In genomic region chr5:157116483-157116954, GRCh38 we compare ENCODE assay signal across 10 cellular contexts. TPM values are rescaled to one million over a fixed set of nuclear protein-coding genes. Genes with fewer than 3 reads are reported as not detected.
DNase-seq lines count a peak whose midpoint lies in the region; ATAC-seq, FAIRE-seq and TF ChIP-seq lines count a peak whose summit lies in the region.
"Had no signal": no experiment of that assay in that cellular context is flagged by ENCODE, and none has a peak within 500 bp of the region (broad histone marks: within the 10 kb centered on the region; RNA-seq: fewer than 3 reads in every experiment).

No MANE protein-coding gene starts in this region.

- intact Hi-C loops in kidney (cut with DNase I): no loop called here

- H3K4me3 ChIP-seq in kidney (ENCODE audit: low read length in 2 of 2) (no peak overlapping the region), Peyer's patch (no peak overlapping the region)
- H3K4me3 ChIP-seq: smooth muscle cell had no signal

- TF ChIP-seq CTCF in GM13977 (IDR thresholded peaks at IDR 0.05; ENCODE audit: extremely low read depth, insufficient read depth, missing control alignments): no peak
- TF ChIP-seq CTCF in kidney (IDR thresholded peaks at IDR 0.05; ENCODE audit: borderline replicate concordance, extremely low read depth, insufficient read depth): no peak
- no peak for TF ChIP-seq CTCF in Peyer's patch (IDR thresholded peaks at IDR 0.05)

- DNase-seq in GM13977 (ENCODE audit: low spot score) (peak; percentile 59), NCI-H774 (lab: John Stamatoyannopoulos, UW) (no peak), kidney (no peak), Peyer's patch (no peak)
- DNase-seq in activated T-cell treated with anti-CD3 and anti-CD28 coated beads, Interleukin-2, amount 50 U/mL, for 72 hours: peak; percentile 39 to 59
- DNase-seq: IMR-90, NCI-H226 had no signal

- H3K9me3 Mint-ChIP-seq in activated T-cell treated with anti-CD3 and anti-CD28 coated beads, Interleukin-2, amount 50 U/mL, for 72 hours: peaks cover 2 to 6% of the 10 kb centered on the region in 2 donors

- H3K36me3 ChIP-seq in kidney (ENCODE audit: control insufficient read depth in 1 of 2, insufficient read depth in 2 of 2, low read length in 2 of 2) (no peaks in the 10 kb centered on the region), Peyer's patch (no peaks in the 10 kb centered on the region)

- peak; percentile 80 for ATAC-seq in GM19035 (IDR thresholded peaks at IDR 0.05; ENCODE audit: unreplicated experiment)
- ATAC-seq in HG02981 (IDR thresholded peaks at IDR 0.05; ENCODE audit: unreplicated experiment): peak; percentile 49
- peak; percentile 89 for ATAC-seq in activated T-cell treated with anti-CD3 and anti-CD28 coated beads, Interleukin-2, amount 50 U/mL, for 72 hours (replicated peaks in 1 of 2)

- no peak overlapping the region for H3K9ac ChIP-seq in kidney (ENCODE audit: low read length in 2 of 2)

- TF ChIP-seq POLR2A in Peyer's patch (IDR thresholded peaks at IDR 0.05): no peak

- no peak for FAIRE-seq in kidney (lab: Jason Lieb, UNC)

- H3K36me3 Mint-ChIP-seq in activated T-cell treated with anti-CD3 and anti-CD28 coated beads, Interleukin-2, amount 50 U/mL, for 72 hours (ENCODE audit: insufficient read depth in 2 of 2): peaks cover 5 to 8% of the 10 kb centered on the region in 2 donors

- no peak overlapping the region for H3K27ac ChIP-seq in kidney (ENCODE audit: low read depth in 2 of 2, low read length in 2 of 2)
- H3K27ac ChIP-seq in Peyer's patch: no peak overlapping the region

- no peaks in the 10 kb centered on the region for H3K27me3 Mint-ChIP-seq in activated T-cell treated with anti-CD3 and anti-CD28 coated beads, Interleukin-2, amount 50 U/mL, for 72 hours (ENCODE audit: low read depth)

- in situ Hi-C loops in GM13977 (cut with MboI; ENCODE audit: low pct_unique_long_range_greater_than_20kb, low sequenced_read_pairs, unreplicated experiment): no loop called here

- peak overlapping the region; percentile 54 to 63 for H3K4me3 Mint-ChIP-seq in activated T-cell treated with anti-CD3 and anti-CD28 coated beads, Interleukin-2, amount 50 U/mL, for 72 hours

- no peaks in the 10 kb centered on the region for H3K27me3 ChIP-seq in Peyer's patch

- H3K27ac Mint-ChIP-seq in activated T-cell treated with anti-CD3 and anti-CD28 coated beads, Interleukin-2, amount 50 U/mL, for 72 hours: peak overlapping the region; percentile 34

- H3K9me3 ChIP-seq in kidney (ENCODE audit: control insufficient read depth in 1 of 2, low read length in 2 of 2) (peaks cover 0 to 3% of the 10 kb centered on the region in 2 donors), Peyer's patch (peaks cover 0 to 5% (median 0%) of the 10 kb centered on the region in 4 donors)

- H3K4me1 Mint-ChIP-seq in activated T-cell treated with anti-CD3 and anti-CD28 coated beads, Interleukin-2, amount 50 U/mL, for 72 hours (ENCODE audit: low read depth): peaks cover 46% of the 10 kb centered on the region

- H3K4me1 ChIP-seq in kidney (ENCODE audit: control insufficient read depth in 1 of 2, insufficient read depth in 1 of 2, low read depth in 1 of 2, low read length in 2 of 2): no peaks in the 10 kb centered on the region
- no peaks in the 10 kb centered on the region for H3K4me1 ChIP-seq in Peyer's patch

RNA-seq across cellular contexts. Expression of gene HAVCR2, which starts 7.7 kb away (rescaled TPM):
- 10 to 100 TPM; 19.7 to 30.2 TPM for total RNA-seq in activated T-cell treated with anti-CD3 and anti-CD28 coated beads, Interleukin-2, amount 50 U/mL, for 72 hours
- total RNA-seq in kidney: 14.6 TPM
- polyA plus RNA-seq in kidney (ENCODE audit: insufficient read depth, low read depth, low replicate concordance): 17.5 TPM
- total RNA-seq in Peyer's patch: 1 to 10 TPM in 2 of 4 donors, under 1 TPM in 2; 0.38 to 9.9 (median 3.8) TPM

RNA-seq across cellular contexts. Expression of gene MED7, which starts 26.1 kb away (rescaled TPM):
- total RNA-seq in activated T-cell treated with anti-CD3 and anti-CD28 coated beads, Interleukin-2, amount 50 U/mL, for 72 hours: 10 to 100 TPM; 12.7 to 16.7 TPM
- total RNA-seq in kidney (18.2 TPM), Peyer's patch (10 to 100 TPM in 1 of 4 donors, 1 to 10 TPM in 3; 6.7 to 12.4 (median 7.3) TPM)
- polyA plus RNA-seq in kidney (ENCODE audit: insufficient read depth, low read depth, low replicate concordance): 28.6 TPM

RNA-seq across cellular contexts. Expression of gene GARIN3, which starts 49.5 kb away (rescaled TPM):
- under 1 TPM; 0.22 to 0.39 TPM for total RNA-seq in activated T-cell treated with anti-CD3 and anti-CD28 coated beads, Interleukin-2, amount 50 U/mL, for 72 hours
- not detected for total RNA-seq in kidney
- polyA plus RNA-seq in kidney (ENCODE audit: insufficient read depth, low read depth, low replicate concordance): not detected
- total RNA-seq in Peyer's patch: not detected
- total RNA-seq: IMR-90, smooth muscle cell had no signal
- polyA plus RNA-seq: IMR-90, smooth muscle cell had no signal

RNA-seq across cellular contexts. Expression of gene HAVCR1, which starts 57.6 kb away (rescaled TPM):
- 1 to 10 TPM; 2.6 to 2.7 TPM for total RNA-seq in activated T-cell treated with anti-CD3 and anti-CD28 coated beads, Interleukin-2, amount 50 U/mL, for 72 hours
- 114 TPM for total RNA-seq in kidney
- polyA plus RNA-seq in kidney (ENCODE audit: insufficient read depth, low read depth, low replicate concordance): 0.65 TPM
- not detected for total RNA-seq in Peyer's patch
- total RNA-seq: IMR-90, smooth muscle cell had no signal
- polyA plus RNA-seq: IMR-90, smooth muscle cell had no signal

Comparison
In these comparisons a context has a peak if more than half of its experiments do, and no peak if none do; other contexts are left out.
1. DNase-seq: peak in GM13977 (single experiment) and activated T-cell treated with anti-CD3 and anti-CD28 coated beads, Interleukin-2, amount 50 U/mL, for 72 hours (2 of 2); none in NCI-H774 (single experiment), kidney (single experiment) and Peyer's patch (0 of 3).
2. Peak in every context shown above with its lines, with median percentiles within 50 percentile points of each other: ATAC-seq.